8 cellular contexts compared by ENCODE assay signal in genomic region chr2:71742953-71743601, GRCh38.
DNase-seq lines count a peak whose midpoint lies in the region; ATAC-seq and TF ChIP-seq lines count a peak whose summit lies in the region.

No MANE protein-coding gene starts in this region.

- no peak for TF ChIP-seq CTCF in smooth muscle cell (IDR thresholded peaks at IDR 0.05; ENCODE audit: borderline replicate concordance, insufficient read depth, poor library complexity, severe bottlenecking)

- H3K27ac ChIP-seq in right cardiac atrium (ENCODE audit: low read length) (no peak overlapping the region), smooth muscle cell (ENCODE audit: low read depth) (peak overlapping the region; percentile 58)

- H3K36me3 ChIP-seq in adipocyte (ENCODE audit: control insufficient read depth, insufficient read depth, low read length, severe bottlenecking) (no peaks in the 10 kb centered on the region), smooth muscle cell (ENCODE audit: low read depth) (no peaks in the 10 kb centered on the region)

- peak; percentile 82 to 85 for ATAC-seq in right cardiac atrium
- ATAC-seq in HG02610 (IDR thresholded peaks at IDR 0.05; ENCODE audit: unreplicated experiment) = no peak

- no peaks in the 10 kb centered on the region for H3K27me3 ChIP-seq in adipocyte (replicated peaks; ENCODE audit: control insufficient read depth, insufficient read depth, low read length)
- H3K27me3 ChIP-seq in right cardiac atrium (ENCODE audit: control insufficient read depth, insufficient read depth) = no peaks in the 10 kb centered on the region
- no peaks in the 10 kb centered on the region for H3K27me3 ChIP-seq in smooth muscle cell (ENCODE audit: low read depth)

- H3K9me3 ChIP-seq in adipocyte (ENCODE audit: control insufficient read depth, low read length) (peaks cover 9% of the 10 kb centered on the region), right cardiac atrium (ENCODE audit: control insufficient read depth, low read length) (no peaks in the 10 kb centered on the region), smooth muscle cell (replicated peaks; ENCODE audit: low read depth) (no peaks in the 10 kb centered on the region)

- peak overlapping the region; percentile 1 for H2AFZ ChIP-seq in smooth muscle cell (ENCODE audit: low read depth)

- H4K20me1 ChIP-seq in smooth muscle cell (ENCODE audit: low read depth) = no peaks in the 10 kb centered on the region

- 70% methylated on average over 16 of the region's 16 CpGs for whole genome bisulfite sequencing in right cardiac atrium
- WGBS in smooth muscle cell (ENCODE audit: low lambda C conversion rate) = 44% methylated on average over 16 of the region's 16 CpGs

- H3K4me3 ChIP-seq in adipocyte (ENCODE audit: low read length) (peak overlapping the region; percentile 7), right cardiac atrium (ENCODE audit: low read length) (no peak overlapping the region), smooth muscle cell (no peak overlapping the region)

- DNase-seq in HCEC 1CT = peak; percentile 84
- DNase-seq in adipocyte (ENCODE audit: low read depth) = peak; percentile 85
- peak; percentile 82 to 90 (median 87) for DNase-seq in right cardiac atrium
- no peak for DNase-seq in smooth muscle cell (lab: John Stamatoyannopoulos, UW; ENCODE audit: unreplicated experiment)
- no peak for DNase-seq in NCI-H748 (lab: John Stamatoyannopoulos, UW; ENCODE audit: unreplicated experiment)
- DNase-seq in NOMO-1 (lab: John Stamatoyannopoulos, UW; ENCODE audit: unreplicated experiment in 2 of 2) = no peak
- DNase-seq in GF-D8 (lab: John Stamatoyannopoulos, UW) = no peak

- H3K79me2 ChIP-seq in smooth muscle cell (ENCODE audit: low read depth) = no peaks in the 10 kb centered on the region

- H3K9ac ChIP-seq in adipocyte (ENCODE audit: low read length) = peak overlapping the region; percentile 42
- no peak overlapping the region for H3K9ac ChIP-seq in smooth muscle cell (ENCODE audit: low read depth)

- peak overlapping the region; percentile 28 for H3K4me2 ChIP-seq in smooth muscle cell

- no peaks in the 10 kb centered on the region for H3F3A ChIP-seq in smooth muscle cell (ENCODE audit: low read depth)

- intact Hi-C loops in right cardiac atrium (cut with DNase I) = no loop called here

- H3K4me1 ChIP-seq in adipocyte (ENCODE audit: control insufficient read depth, insufficient read depth, low read length) (peaks cover 59% of the 10 kb centered on the region), right cardiac atrium (ENCODE audit: control insufficient read depth, insufficient read depth, low read length) (peaks cover 19% of the 10 kb centered on the region), smooth muscle cell (ENCODE audit: low read depth) (peaks cover 5% of the 10 kb centered on the region)

Comparison
In these comparisons a context has a peak if more than half of its experiments do, and no peak if none do; other contexts are left out.
1. DNase-seq: peak in HCEC 1CT (single experiment), adipocyte (single experiment) and right cardiac atrium (3 of 3); none in smooth muscle cell (single experiment), NCI-H748 (single experiment), NOMO-1 (0 of 2) and GF-D8 (single experiment).